Comparison of ENCODE assay signal across 14 cellular contexts in genomic region chr1:162712317-162713029, GRCh38.
"Had no signal": no experiment of that assay in that cellular context is flagged by ENCODE, and none has a peak within 500 bp of the region (broad histone marks: within the 10 kb centered on the region; RNA-seq: fewer than 3 reads in every experiment).

No MANE protein-coding gene starts in this region.

- ATAC-seq: left colon; stimulated activated memory B cell treated with anti-CD40 and anti-IgM and Interleukin-4, amounts not matched to agents 10 μg/mL and 1 μg/mL and 100 μg/mL, for 72 hours had no signal

- H3K27ac Mint-ChIP-seq: activated CD4-positive, alpha-beta memory T cell treated with anti-CD3 and anti-CD28 coated beads for 36 hours; stimulated activated memory B cell treated with anti-CD40 and anti-IgM and Interleukin-4, amounts not matched to agents 10 μg/mL and 1 μg/mL and 100 μg/mL, for 72 hours; type B pancreatic cell had no signal

- H3K27me3 ChIP-seq: cardiac muscle cell, esophagus squamous epithelium, spleen had no signal

- H3K27ac ChIP-seq: cardiac muscle cell, parathyroid adenoma, spleen had no signal

- H3K4me3 Mint-ChIP-seq: activated CD4-positive, alpha-beta memory T cell treated with anti-CD3 and anti-CD28 coated beads for 36 hours; stimulated activated memory B cell treated with anti-CD40 and anti-IgM and Interleukin-4, amounts not matched to agents 10 μg/mL and 1 μg/mL and 100 μg/mL, for 72 hours; type B pancreatic cell had no signal

- H3K9ac ChIP-seq: parathyroid adenoma had no signal

- H3K27me3 Mint-ChIP-seq: activated CD4-positive, alpha-beta memory T cell treated with anti-CD3 and anti-CD28 coated beads for 36 hours; stimulated activated memory B cell treated with anti-CD40 and anti-IgM and Interleukin-4, amounts not matched to agents 10 μg/mL and 1 μg/mL and 100 μg/mL, for 72 hours; type B pancreatic cell had no signal

- H3K4me3 ChIP-seq: cardiac muscle cell, esophagus squamous epithelium, spleen had no signal

- DNase-seq: activated CD4-positive, alpha-beta memory T cell treated with anti-CD3 and anti-CD28 coated beads for 36 hours; activated CD8-positive, alpha-beta memory T cell treated with anti-CD3 and anti-CD28 coated beads, Interleukin-2, amount 50 U/mL, for 48 hours; esophagus squamous epithelium; foreskin fibroblast; head of caudate nucleus; left colon; mesenchymal stem cell; spleen; stimulated activated CD4-positive, alpha-beta T cell treated with anti-CD3 and anti-CD28 coated beads, Interleukin-1b, Interleukin-23, amount 100 ng/mL, for 48 hours; T-helper 9 cell had no signal

- H3K36me3 ChIP-seq: cardiac muscle cell, esophagus squamous epithelium, spleen had no signal

- H3K9me3 Mint-ChIP-seq: activated CD4-positive, alpha-beta memory T cell treated with anti-CD3 and anti-CD28 coated beads for 36 hours; stimulated activated memory B cell treated with anti-CD40 and anti-IgM and Interleukin-4, amounts not matched to agents 10 μg/mL and 1 μg/mL and 100 μg/mL, for 72 hours; type B pancreatic cell had no signal

- H3K9me3 ChIP-seq: esophagus squamous epithelium, spleen had no signal

- H3K4me1 ChIP-seq: parathyroid adenoma, spleen had no signal

- H3K36me3 Mint-ChIP-seq: activated CD4-positive, alpha-beta memory T cell treated with anti-CD3 and anti-CD28 coated beads for 36 hours; stimulated activated memory B cell treated with anti-CD40 and anti-IgM and Interleukin-4, amounts not matched to agents 10 μg/mL and 1 μg/mL and 100 μg/mL, for 72 hours had no signal

- H3K4me1 Mint-ChIP-seq: stimulated activated memory B cell treated with anti-CD40 and anti-IgM and Interleukin-4, amounts not matched to agents 10 μg/mL and 1 μg/mL and 100 μg/mL, for 72 hours had no signal
